ENCODE assay signal across 1 cellular context in the genomic region with DNA sequence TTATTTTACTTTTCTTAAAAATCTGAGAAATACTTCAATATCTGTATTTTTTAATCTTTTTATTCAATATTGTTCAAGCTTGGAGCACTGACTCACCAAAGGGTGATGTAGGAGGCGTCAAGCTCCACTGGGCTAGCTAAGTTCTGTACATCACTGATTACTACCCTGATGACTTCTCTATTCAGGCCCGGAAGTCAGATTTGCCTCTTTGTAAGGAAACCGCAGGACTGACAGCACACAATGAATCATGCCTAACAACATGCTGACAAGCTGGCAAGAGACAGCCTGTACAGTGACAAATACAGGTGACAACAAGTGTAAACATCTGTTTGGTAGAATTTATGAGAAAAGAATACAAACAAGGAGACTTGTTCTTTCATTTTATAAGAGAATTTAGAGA.
TF ChIP-seq lines count a peak whose summit lies in the region.

No MANE protein-coding gene starts in this region.

TF ChIP-seq in K562, 482 proteins besides CTCF, POLR2A, EP300 and RAD21 (continued from another document and continues in another):
- TF ChIP-seq, protein P1, sequence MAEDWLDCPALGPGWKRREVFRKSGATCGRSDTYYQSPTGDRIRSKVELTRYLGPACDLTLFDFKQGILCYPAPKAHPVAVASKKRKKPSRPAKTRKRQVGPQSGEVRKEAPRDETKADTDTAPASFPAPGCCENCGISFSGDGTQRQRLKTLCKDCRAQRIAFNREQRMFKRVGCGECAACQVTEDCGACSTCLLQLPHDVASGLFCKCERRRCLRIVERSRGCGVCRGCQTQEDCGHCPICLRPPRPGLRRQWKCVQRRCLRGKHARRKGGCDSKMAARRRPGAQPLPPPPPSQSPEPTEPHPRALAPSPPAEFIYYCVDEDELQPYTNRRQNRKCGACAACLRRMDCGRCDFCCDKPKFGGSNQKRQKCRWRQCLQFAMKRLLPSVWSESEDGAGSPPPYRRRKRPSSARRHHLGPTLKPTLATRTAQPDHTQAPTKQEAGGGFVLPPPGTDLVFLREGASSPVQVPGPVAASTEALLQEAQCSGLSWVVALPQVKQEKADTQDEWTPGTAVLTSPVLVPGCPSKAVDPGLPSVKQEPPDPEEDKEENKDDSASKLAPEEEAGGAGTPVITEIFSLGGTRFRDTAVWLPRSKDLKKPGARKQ (CRISPR knock-in tag; IDR thresholded peaks at IDR 0.05) = no peak
- TF ChIP-seq, protein P2, sequence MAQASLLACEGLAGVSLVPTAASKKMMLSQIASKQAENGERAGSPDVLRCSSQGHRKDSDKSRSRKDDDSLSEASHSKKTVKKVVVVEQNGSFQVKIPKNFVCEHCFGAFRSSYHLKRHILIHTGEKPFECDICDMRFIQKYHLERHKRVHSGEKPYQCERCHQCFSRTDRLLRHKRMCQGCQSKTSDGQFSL (CRISPR knock-in tag; IDR thresholded peaks at IDR 0.05) = no peak
- TF ChIP-seq, protein P2 (tag; IDR thresholded peaks at IDR 0.05) = no peak
- TF ChIP-seq, protein P3, sequence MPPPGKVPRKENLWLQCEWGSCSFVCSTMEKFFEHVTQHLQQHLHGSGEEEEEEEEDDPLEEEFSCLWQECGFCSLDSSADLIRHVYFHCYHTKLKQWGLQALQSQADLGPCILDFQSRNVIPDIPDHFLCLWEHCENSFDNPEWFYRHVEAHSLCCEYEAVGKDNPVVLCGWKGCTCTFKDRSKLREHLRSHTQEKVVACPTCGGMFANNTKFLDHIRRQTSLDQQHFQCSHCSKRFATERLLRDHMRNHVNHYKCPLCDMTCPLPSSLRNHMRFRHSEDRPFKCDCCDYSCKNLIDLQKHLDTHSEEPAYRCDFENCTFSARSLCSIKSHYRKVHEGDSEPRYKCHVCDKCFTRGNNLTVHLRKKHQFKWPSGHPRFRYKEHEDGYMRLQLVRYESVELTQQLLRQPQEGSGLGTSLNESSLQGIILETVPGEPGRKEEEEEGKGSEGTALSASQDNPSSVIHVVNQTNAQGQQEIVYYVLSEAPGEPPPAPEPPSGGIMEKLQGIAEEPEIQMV (tag; conservative IDR thresholded peaks at IDR 0.05; ENCODE audit: low read depth) = no peak
- TF ChIP-seq ARHGAP35 (IDR thresholded peaks at IDR 0.05; ENCODE audit: partially characterized antibody) (peak; percentile 86), PHTF2 (CRISPR knock-in tag; IDR thresholded peaks at IDR 0.05) (no peak), TAL1 (IDR thresholded peaks at IDR 0.05) (peak; percentile 50), HIVEP1 (CRISPR knock-in tag; IDR thresholded peaks at IDR 0.05) (no peak), HDAC6 (IDR thresholded peaks at IDR 0.05; ENCODE audit: low read depth, low read length) (no peak), TBP (optimal IDR thresholded peaks at IDR 0.05; ENCODE audit: low read depth, low read length) (no peak), ZNF165 (CRISPR knock-in tag; IDR thresholded peaks at IDR 0.05; ENCODE audit: borderline replicate concordance) (no peak), MECOM (CRISPR knock-in tag; IDR thresholded peaks at IDR 0.05) (no peak), SRSF3 (IDR thresholded peaks at IDR 0.05; ENCODE audit: insufficient read depth, low read length) (no peak), SP2 (IDR thresholded peaks at IDR 0.05; ENCODE audit: extremely low read depth, low read depth, low read length, poor library complexity, severe bottlenecking) (no peak), GTF2F1 (IDR thresholded peaks at IDR 0.05; ENCODE audit: low read depth, low read length) (no peak), POLR2AphosphoS5 (IDR thresholded peaks at IDR 0.05; ENCODE audit: control insufficient read depth, insufficient read depth, low read depth, low read length) (no peak), HLTF (IDR thresholded peaks at IDR 0.05) (no peak), FUS (optimal IDR thresholded peaks at IDR 0.05; ENCODE audit: low read depth, low read length) (no peak), CCNT2 (IDR thresholded peaks at IDR 0.05; ENCODE audit: borderline replicate concordance, extremely low read depth, insufficient read length, low read depth, low read length) (no peak), ZEB2 (IDR thresholded peaks at IDR 0.05) (no peak), PTRF (tag; IDR thresholded peaks at IDR 0.05) (no peak), RFX1 (IDR thresholded peaks at IDR 0.05) (peak; percentile 25), ZNF197 (CRISPR knock-in tag; IDR thresholded peaks at IDR 0.05; ENCODE audit: low read depth) (no peak), L3MBTL2 (IDR thresholded peaks at IDR 0.05) (0 out of 2 replicates have a peak, but pooled peaks have one; percentile 23), SMARCA5 (IDR thresholded peaks at IDR 0.05) (no peak), KDM4B (IDR thresholded peaks at IDR 0.05; ENCODE audit: borderline replicate concordance in 2 of 2, low read depth in 1 of 2) (peak in 1 of 2 experiments; percentile 63; a peak in 1 of 4 replicates), TEAD4 (IDR thresholded peaks at IDR 0.05; ENCODE audit: low read length) (peak; percentile 78), TEAD4 (CRISPR knock-in tag; IDR thresholded peaks at IDR 0.05; ENCODE audit: borderline replicate concordance) (no peak), ZC3H4 (CRISPR knock-in tag; IDR thresholded peaks at IDR 0.05; ENCODE audit: borderline replicate concordance) (no peak), THRAP3 (IDR thresholded peaks at IDR 0.05; ENCODE audit: borderline replicate concordance) (no peak), CTBP1 (IDR thresholded peaks at IDR 0.05; ENCODE audit: borderline replicate concordance) (peak; percentile 50; the same call in 1 of the 2 replicates), XRCC3 (IDR thresholded peaks at IDR 0.05) (no peak), NCOA4 (IDR thresholded peaks at IDR 0.05; ENCODE audit: partially characterized antibody) (no peak), ZNF589 (CRISPR knock-in tag; IDR thresholded peaks at IDR 0.05; ENCODE audit: low read depth) (no peak), ZNF217 (CRISPR knock-in tag; IDR thresholded peaks at IDR 0.05) (no peak), MAFK (IDR thresholded peaks at IDR 0.05; ENCODE audit: low read length) (no peak), DNMT1 (IDR thresholded peaks at IDR 0.05) (no peak), DPF2 (IDR thresholded peaks at IDR 0.05) (peak; percentile 66), ZNF143 (CRISPR knock-in tag; IDR thresholded peaks at IDR 0.05) (no peak), SIN3A (IDR thresholded peaks at IDR 0.05; ENCODE audit: borderline replicate concordance in 2 of 2, control insufficient read depth in 1 of 2, low read depth in 2 of 2, low read length in 2 of 2) (no peak), ZNF140 (CRISPR knock-in tag; IDR thresholded peaks at IDR 0.05) (no peak), GABPB1 (CRISPR knock-in tag; IDR thresholded peaks at IDR 0.05) (no peak), SIX5 (IDR thresholded peaks at IDR 0.05; ENCODE audit: borderline replicate concordance in 1 of 2, insufficient read depth in 1 of 2, low read depth in 1 of 2, low read length in 2 of 2) (no peak), CREM (IDR thresholded peaks at IDR 0.05; ENCODE audit: low read depth) (peak; percentile 45; the same call in 1 of the 2 replicates), EZH2 (IDR thresholded peaks at IDR 0.05; ENCODE audit: borderline replicate concordance, low read depth, low read length) (no peak), MIER1 (IDR thresholded peaks at IDR 0.05; ENCODE audit: low read depth) (no peak)
- TF ChIP-seq, protein P4, sequence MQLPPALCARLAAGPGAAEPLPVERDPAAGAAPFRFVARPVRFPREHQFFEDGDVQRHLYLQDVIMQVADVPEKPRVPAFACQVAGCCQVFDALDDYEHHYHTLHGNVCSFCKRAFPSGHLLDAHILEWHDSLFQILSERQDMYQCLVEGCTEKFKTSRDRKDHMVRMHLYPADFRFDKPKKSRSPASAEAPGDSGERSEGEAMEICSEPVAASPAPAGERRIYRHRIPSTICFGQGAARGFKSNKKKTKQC (CRISPR knock-in tag; IDR thresholded peaks at IDR 0.05) = no peak
- TF ChIP-seq, protein P5, sequence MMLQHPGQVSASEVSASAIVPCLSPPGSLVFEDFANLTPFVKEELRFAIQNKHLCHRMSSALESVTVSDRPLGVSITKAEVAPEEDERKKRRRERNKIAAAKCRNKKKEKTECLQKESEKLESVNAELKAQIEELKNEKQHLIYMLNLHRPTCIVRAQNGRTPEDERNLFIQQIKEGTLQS (IDR thresholded peaks at IDR 0.05) = peak; percentile 72
- TF ChIP-seq, protein P5 (CRISPR knock-in tag; conservative IDR thresholded peaks at IDR 0.05) = no peak
- TF ChIP-seq, protein P6, sequence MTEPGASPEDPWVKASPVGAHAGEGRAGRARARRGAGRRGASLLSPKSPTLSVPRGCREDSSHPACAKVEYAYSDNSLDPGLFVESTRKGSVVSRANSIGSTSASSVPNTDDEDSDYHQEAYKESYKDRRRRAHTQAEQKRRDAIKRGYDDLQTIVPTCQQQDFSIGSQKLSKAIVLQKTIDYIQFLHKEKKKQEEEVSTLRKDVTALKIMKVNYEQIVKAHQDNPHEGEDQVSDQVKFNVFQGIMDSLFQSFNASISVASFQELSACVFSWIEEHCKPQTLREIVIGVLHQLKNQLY (CRISPR knock-in tag; conservative IDR thresholded peaks at IDR 0.05) = no peak
- TF ChIP-seq, protein P7, sequence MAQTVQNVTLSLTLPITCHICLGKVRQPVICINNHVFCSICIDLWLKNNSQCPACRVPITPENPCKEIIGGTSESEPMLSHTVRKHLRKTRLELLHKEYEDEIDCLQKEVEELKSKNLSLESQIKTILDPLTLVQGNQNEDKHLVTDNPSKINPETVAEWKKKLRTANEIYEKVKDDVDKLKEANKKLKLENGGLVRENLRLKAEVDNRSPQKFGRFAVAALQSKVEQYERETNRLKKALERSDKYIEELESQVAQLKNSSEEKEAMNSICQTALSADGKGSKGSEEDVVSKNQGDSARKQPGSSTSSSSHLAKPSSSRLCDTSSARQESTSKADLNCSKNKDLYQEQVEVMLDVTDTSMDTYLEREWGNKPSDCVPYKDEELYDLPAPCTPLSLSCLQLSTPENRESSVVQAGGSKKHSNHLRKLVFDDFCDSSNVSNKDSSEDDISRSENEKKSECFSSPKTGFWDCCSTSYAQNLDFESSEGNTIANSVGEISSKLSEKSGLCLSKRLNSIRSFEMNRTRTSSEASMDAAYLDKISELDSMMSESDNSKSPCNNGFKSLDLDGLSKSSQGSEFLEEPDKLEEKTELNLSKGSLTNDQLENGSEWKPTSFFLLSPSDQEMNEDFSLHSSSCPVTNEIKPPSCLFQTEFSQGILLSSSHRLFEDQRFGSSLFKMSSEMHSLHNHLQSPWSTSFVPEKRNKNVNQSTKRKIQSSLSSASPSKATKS (CRISPR knock-in tag; IDR thresholded peaks at IDR 0.05) = no peak
- TF ChIP-seq, protein P8, sequence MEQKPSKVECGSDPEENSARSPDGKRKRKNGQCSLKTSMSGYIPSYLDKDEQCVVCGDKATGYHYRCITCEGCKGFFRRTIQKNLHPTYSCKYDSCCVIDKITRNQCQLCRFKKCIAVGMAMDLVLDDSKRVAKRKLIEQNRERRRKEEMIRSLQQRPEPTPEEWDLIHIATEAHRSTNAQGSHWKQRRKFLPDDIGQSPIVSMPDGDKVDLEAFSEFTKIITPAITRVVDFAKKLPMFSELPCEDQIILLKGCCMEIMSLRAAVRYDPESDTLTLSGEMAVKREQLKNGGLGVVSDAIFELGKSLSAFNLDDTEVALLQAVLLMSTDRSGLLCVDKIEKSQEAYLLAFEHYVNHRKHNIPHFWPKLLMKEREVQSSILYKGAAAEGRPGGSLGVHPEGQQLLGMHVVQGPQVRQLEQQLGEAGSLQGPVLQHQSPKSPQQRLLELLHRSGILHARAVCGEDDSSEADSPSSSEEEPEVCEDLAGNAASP (IDR thresholded peaks at IDR 0.05) = no peak
